Comparison of ENCODE assay signal across 8 cellular contexts in genomic region chr7:66629659-66630058, GRCh38. TPM values are rescaled to one million over a fixed set of nuclear protein-coding genes. Genes with fewer than 3 reads are reported as not detected.
DNase-seq lines count a peak whose midpoint lies in the region; ATAC-seq and TF ChIP-seq lines count a peak whose summit lies in the region.

No MANE protein-coding gene starts in this region.

- ATAC-seq in GM18511 (IDR thresholded peaks at IDR 0.05; ENCODE audit: unreplicated experiment) = no peak

- peak overlapping the region; percentile 52 for H3K4me3 Mint-ChIP-seq in activated naive CD4-positive, alpha-beta T cell treated with anti-CD3 and anti-CD28 coated beads for 36 hours
- peak overlapping the region; percentile 85 to 94 (median 89) for H3K4me3 Mint-ChIP-seq in brain
- peak overlapping the region; percentile 72 for H3K4me3 Mint-ChIP-seq in type B pancreatic cell

- H3K4ac ChIP-seq in mesendoderm (ENCODE audit: low read depth, low read length) = no peak overlapping the region

- no peak overlapping the region for H4K8ac ChIP-seq in mesendoderm (ENCODE audit: low read depth, low read length)

- no peak overlapping the region for H2BK5ac ChIP-seq in mesendoderm (ENCODE audit: low read length)

- H3K56ac ChIP-seq in mesendoderm (ENCODE audit: low read length) = peak overlapping the region; percentile 40

- intact Hi-C loops in activated naive CD4-positive, alpha-beta T cell treated with anti-CD3 and anti-CD28 coated beads for 36 hours (cut with micrococcal nuclease) = loop anchor here (1.0 to 2.0 kb wide), 3 partner anchors 73 to 878 kb away; partner anchors contain the start of gene RABGEF1

- no peak overlapping the region for H3K18ac ChIP-seq in mesendoderm (ENCODE audit: low read length)

- H3K4me2 ChIP-seq in mesendoderm (ENCODE audit: low read length) = peak overlapping the region; percentile 49

- no peak overlapping the region for H3K4me3 ChIP-seq in mesendoderm (ENCODE audit: low read length)

- peak overlapping the region; percentile 54 for H3K9ac ChIP-seq in mesendoderm (ENCODE audit: low read length)

- no peak overlapping the region for H4K5ac ChIP-seq in mesendoderm (ENCODE audit: low read length)

- H3K79me2 ChIP-seq in mesendoderm (ENCODE audit: control insufficient read depth, insufficient read depth, low read length) = peaks cover 8% of the 10 kb centered on the region

- H3K23ac ChIP-seq in mesendoderm (ENCODE audit: low read length) = no peak overlapping the region

- H2BK120ac ChIP-seq in mesendoderm (ENCODE audit: low read depth, low read length) = no peak overlapping the region

- peaks cover 12% of the 10 kb centered on the region for H3K79me1 ChIP-seq in mesendoderm (ENCODE audit: low read length)

- no peak overlapping the region for H2AK5ac ChIP-seq in mesendoderm (ENCODE audit: low read length)

- no peak overlapping the region for H3K27ac ChIP-seq in mesendoderm (ENCODE audit: low read depth, low read length)

- no CpG with 5 or more reads among the region's 5 CpGs for WGBS in mesendoderm (ENCODE audit: extremely low coverage, insufficient coverage, low lambda C conversion rate)

- H3K4me1 ChIP-seq in mesendoderm (ENCODE audit: control insufficient read depth, low read depth, low read length) = no peaks in the 10 kb centered on the region

- H3K27me3 Mint-ChIP-seq in activated naive CD4-positive, alpha-beta T cell treated with anti-CD3 and anti-CD28 coated beads for 36 hours (ENCODE audit: low read depth) = no peaks in the 10 kb centered on the region
- H3K27me3 Mint-ChIP-seq in brain (peaks cover 13% of the 10 kb centered on the region), type B pancreatic cell (no peaks in the 10 kb centered on the region)

- H3K27me3 ChIP-seq in mesendoderm (ENCODE audit: insufficient read depth, low read length, poor library complexity) = no peaks in the 10 kb centered on the region

- H3K27ac Mint-ChIP-seq in activated naive CD4-positive, alpha-beta T cell treated with anti-CD3 and anti-CD28 coated beads for 36 hours = no peak overlapping the region
- H3K27ac Mint-ChIP-seq in brain = peak overlapping the region; percentile 54 to 93 (median 82)
- no peak overlapping the region for H3K27ac Mint-ChIP-seq in type B pancreatic cell

- DNase-seq in activated naive CD4-positive, alpha-beta T cell treated with anti-CD3 and anti-CD28 coated beads for 36 hours = no peak
- no peak for DNase-seq in activated naive CD4-positive, alpha-beta T cell treated with Interleukin-2 at 50 U/mL for 16 hours
- no peak for DNase-seq in mesendoderm
- DNase-seq in type B pancreatic cell (ENCODE audit: extremely low spot score, unreplicated experiment) = no peak
- DNase-seq in SIG-M5 treated with dmso at 0.1 percent for 504 hours (lab: John Stamatoyannopoulos, UW; ENCODE audit: unreplicated experiment) = no peak
- no peak for DNase-seq in OCI-M1 (lab: John Stamatoyannopoulos, UW)

- peaks cover 2% of the 10 kb centered on the region for H3K36me3 Mint-ChIP-seq in activated naive CD4-positive, alpha-beta T cell treated with anti-CD3 and anti-CD28 coated beads for 36 hours (ENCODE audit: low read depth)
- H3K36me3 Mint-ChIP-seq in brain (peaks cover 38% of the 10 kb centered on the region), type B pancreatic cell (peaks cover 9% of the 10 kb centered on the region)

- H3K36me3 ChIP-seq in mesendoderm (ENCODE audit: control insufficient read depth, insufficient read depth, low read length) = no peaks in the 10 kb centered on the region

- TF ChIP-seq CTCF in brain (conservative IDR thresholded peaks at IDR 0.05) (no peak), type B pancreatic cell (conservative IDR thresholded peaks at IDR 0.05) (no peak)

- no peaks in the 10 kb centered on the region for H3K9me3 Mint-ChIP-seq in activated naive CD4-positive, alpha-beta T cell treated with anti-CD3 and anti-CD28 coated beads for 36 hours
- H3K9me3 Mint-ChIP-seq in brain = peaks cover 0 to 8% (median 0%) of the 10 kb centered on the region in 5 experiments
- H3K9me3 Mint-ChIP-seq in type B pancreatic cell = no peaks in the 10 kb centered on the region

- CTCF ChIA-PET in activated naive CD4-positive, alpha-beta T cell treated with anti-CD3 and anti-CD28 coated beads for 36 hours (lab: Charles Lee) = no interaction called here

- H3K4me1 Mint-ChIP-seq in activated naive CD4-positive, alpha-beta T cell treated with anti-CD3 and anti-CD28 coated beads for 36 hours (ENCODE audit: low read depth) = peaks cover 43% of the 10 kb centered on the region
- H3K4me1 Mint-ChIP-seq in brain (peaks cover 30% of the 10 kb centered on the region), type B pancreatic cell (ENCODE audit: unreplicated experiment) (peaks cover 14% of the 10 kb centered on the region)

- H2BK15ac ChIP-seq in mesendoderm (replicated peaks; ENCODE audit: low read depth) = no peak overlapping the region

RNA-seq across cellular contexts. Expression of gene KCTD7, which starts 1.0 kb away (rescaled TPM):
- total RNA-seq in activated naive CD4-positive, alpha-beta T cell treated with anti-CD3 and anti-CD28 coated beads for 36 hours = 1 to 10 TPM; 6.3 to 7.5 TPM
- 21.5 TPM for polyA plus RNA-seq in brain (ENCODE audit: insufficient read depth, low read depth, low replicate concordance)
- polyA plus RNA-seq in mesendoderm (2013, experiment 1 of 2) = 3.4 TPM
- polyA plus RNA-seq in mesendoderm (2013, experiment 2 of 2) = 3.2 TPM
- total RNA-seq in type B pancreatic cell (ENCODE audit: low replicate concordance) = 6.7 and 13.7 TPM in 2 replicates

Comparison
In these comparisons a context has a peak if more than half of its experiments do, and no peak if none do; other contexts are left out.
1. H3K27ac Mint-ChIP-seq: peak in brain (5 of 5); none in activated naive CD4-positive, alpha-beta T cell treated with anti-CD3 and anti-CD28 coated beads for 36 hours (single experiment) and type B pancreatic cell (single experiment).
2. Peak in every context shown above with its lines, with median percentiles within 50 percentile points of each other: H3K4me3 Mint-ChIP-seq.